Comparison of ENCODE assay signal across 10 cellular contexts in genomic region chr6:84768442-84769174, GRCh38. TPM values are rescaled to one million over a fixed set of nuclear protein-coding genes. Genes with fewer than 3 reads are reported as not detected.
DNase-seq lines count a peak whose midpoint lies in the region; ATAC-seq and TF ChIP-seq lines count a peak whose summit lies in the region.
"Had no signal": no experiment of that assay in that cellular context is flagged by ENCODE, and none has a peak within 500 bp of the region (broad histone marks: within the 10 kb centered on the region; RNA-seq: fewer than 3 reads in every experiment).

No MANE protein-coding gene starts in this region.

- no TSS peak for BruUV-seq in MCF 10A (replicated peaks; lab: Mats Ljungman, UMichigan)

- no peaks in the 10 kb centered on the region for H3K36me3 ChIP-seq in tibial nerve

- intact Hi-C loops in MCF 10A (cut with micrococcal nuclease), result no loop called here

- peak in 1 of 2 donors; percentile 24 for TF ChIP-seq POLR2A in tibial nerve (IDR thresholded peaks at IDR 0.05)

- no peaks in the 10 kb centered on the region for H3K9me3 ChIP-seq in tibial nerve

- H3K27ac Mint-ChIP-seq in activated CD8-positive, alpha-beta memory T cell treated with anti-CD3 and anti-CD28 coated beads, Interleukin-2, amount 10 ng/mL, durations not matched to agents 7 days and 5 days, result peak overlapping the region; percentile 63
- no peak overlapping the region for H3K27ac Mint-ChIP-seq in MCF 10A (ENCODE audit: low read depth, unreplicated experiment)

- peaks cover 3% of the 10 kb centered on the region for H3K4me1 Mint-ChIP-seq in activated CD8-positive, alpha-beta memory T cell treated with anti-CD3 and anti-CD28 coated beads, Interleukin-2, amount 10 ng/mL, durations not matched to agents 7 days and 5 days
- H3K4me1 Mint-ChIP-seq in MCF 10A (ENCODE audit: insufficient read depth, unreplicated experiment), result peaks cover 5% of the 10 kb centered on the region

- TF ChIP-seq CTCF in MCF 10A (IDR thresholded peaks at IDR 0.05; ENCODE audit: unreplicated experiment), result no peak
- TF ChIP-seq CTCF in tibial nerve (IDR thresholded peaks at IDR 0.05), result no peak

- no peak for DNase-seq in activated CD8-positive, alpha-beta memory T cell treated with anti-CD3 and anti-CD28 coated beads, Interleukin-2, amount 10 ng/mL, durations not matched to agents 7 days and 5 days
- DNase-seq in activated CD8-positive, alpha-beta memory T cell treated with anti-CD3 and anti-CD28 coated beads for 24 hours, result no peak
- DNase-seq in MCF 10A (ENCODE audit: unreplicated experiment), result no peak
- DNase-seq in iPS-NIHi11 (ENCODE audit: low spot score), result peak; percentile 29
- DNase-seq in tibial nerve (ENCODE audit: low spot score in 2 of 2), result peak; percentile 28 to 37
- DNase-seq in NAMALWA (ENCODE audit: low spot score), result no peak
- no peak for DNase-seq in NCI-H69 (lab: John Stamatoyannopoulos, UW)
- no peak for DNase-seq in AG08395 (ENCODE audit: low spot score)
- DNase-seq: activated T-cell treated with anti-CD3 and anti-CD28 coated beads, Interleukin-2, amount 50 U/mL, for 1 hour; NCI-H1048 had no signal

- peak in 1 of 2 donors; percentile 30 for TF ChIP-seq EP300 in tibial nerve (IDR thresholded peaks at IDR 0.05)

- H3K27ac ChIP-seq in tibial nerve, result peak overlapping the region; percentile 17 to 84 (median 64)

- no peak overlapping the region for H3K4me3 Mint-ChIP-seq in activated CD8-positive, alpha-beta memory T cell treated with anti-CD3 and anti-CD28 coated beads, Interleukin-2, amount 10 ng/mL, durations not matched to agents 7 days and 5 days
- peak overlapping the region; percentile 48 for H3K4me3 Mint-ChIP-seq in MCF 10A (ENCODE audit: unreplicated experiment)

- peak overlapping the region; percentile 17 to 47 (median 27) for H3K4me3 ChIP-seq in tibial nerve

- H3K27me3 Mint-ChIP-seq in activated CD8-positive, alpha-beta memory T cell treated with anti-CD3 and anti-CD28 coated beads, Interleukin-2, amount 10 ng/mL, durations not matched to agents 7 days and 5 days, result peaks cover 83% of the 10 kb centered on the region
- no peaks in the 10 kb centered on the region for H3K27me3 Mint-ChIP-seq in MCF 10A (ENCODE audit: insufficient read depth, unreplicated experiment)

- H3K9me3 Mint-ChIP-seq in activated CD8-positive, alpha-beta memory T cell treated with anti-CD3 and anti-CD28 coated beads, Interleukin-2, amount 10 ng/mL, durations not matched to agents 7 days and 5 days (ENCODE audit: low read depth), result peaks cover 2% of the 10 kb centered on the region
- no peaks in the 10 kb centered on the region for H3K9me3 Mint-ChIP-seq in MCF 10A (ENCODE audit: unreplicated experiment)

- ATAC-seq in activated CD8-positive, alpha-beta memory T cell treated with anti-CD3 and anti-CD28 coated beads, Interleukin-2, amount 10 ng/mL, durations not matched to agents 7 days and 5 days, result no peak

- H3K27me3 ChIP-seq in tibial nerve, result peaks cover 0 to 97% of the 10 kb centered on the region in 2 donors

- peaks cover 6% of the 10 kb centered on the region for H3K36me3 Mint-ChIP-seq in activated CD8-positive, alpha-beta memory T cell treated with anti-CD3 and anti-CD28 coated beads, Interleukin-2, amount 10 ng/mL, durations not matched to agents 7 days and 5 days
- H3K36me3 Mint-ChIP-seq in MCF 10A (ENCODE audit: insufficient read depth, unreplicated experiment), result no peaks in the 10 kb centered on the region

- H3K4me1 ChIP-seq in tibial nerve, result peaks cover 0 to 60% (median 9%) of the 10 kb centered on the region in 4 donors

- WGBS in tibial nerve, 2 donors, result 3 to 7% methylated on average over 31 of the region's 31 CpGs

- POLR2A ChIA-PET in MCF 10A (lab: Yijun Ruan, JAX), result no interaction called here

- CTCF ChIA-PET in activated CD8-positive, alpha-beta memory T cell treated with anti-CD3 and anti-CD28 coated beads, Interleukin-2, amount 10 ng/mL, durations not matched to agents 7 days and 5 days (lab: Charles Lee), result no interaction called here
- CTCF ChIA-PET in MCF 10A (lab: Yijun Ruan, JAX), result interaction anchor here (0.7 to 1.1 kb wide), 2 partner anchors 11 to 82 kb away, joined by 3 to 4 read pairs; no protein-coding TSS in a partner anchor

RNA-seq across cellular contexts. Expression of gene TBX18, which starts 4.2 kb away (rescaled TPM):
- not detected for total RNA-seq in activated CD8-positive, alpha-beta memory T cell treated with anti-CD3 and anti-CD28 coated beads, Interleukin-2, amount 10 ng/mL, durations not matched to agents 7 days and 5 days
- total RNA-seq in MCF 10A (2022), result 0.39 and 0.42 TPM in 2 replicates
- 10 to 100 TPM; 30.2 to 63.7 (median 41.0) TPM for total RNA-seq in tibial nerve

Comparison
In these comparisons a context has a peak if more than half of its experiments do, and no peak if none do; other contexts are left out.
1. DNase-seq: peak in iPS-NIHi11 (single experiment) and tibial nerve (2 of 2); none in activated CD8-positive, alpha-beta memory T cell treated with anti-CD3 and anti-CD28 coated beads, Interleukin-2, amount 10 ng/mL, durations not matched to agents 7 days and 5 days (single experiment), activated CD8-positive, alpha-beta memory T cell treated with anti-CD3 and anti-CD28 coated beads for 24 hours (single experiment), MCF 10A (single experiment), NAMALWA (single experiment), NCI-H69 (single experiment) and AG08395 (single experiment).
2. RNA of gene TBX18, which starts 4.2 kb away (total RNA-seq): 30.2 to 63.7 TPM in tibial nerve; 0.39 to 0.42 TPM in MCF 10A and not detected in activated CD8-positive, alpha-beta memory T cell treated with anti-CD3 and anti-CD28 coated beads, Interleukin-2, amount 10 ng/mL, durations not matched to agents 7 days and 5 days; every median in the first group is over 10 times any median in the second.